2 cellular contexts compared by ENCODE assay signal in genomic region chr11:93733474-93733873, GRCh38.
A peak's percentile ranks its signal among the peaks of the same experiment; 100 is the strongest.
TF ChIP-seq lines count a peak whose summit lies in the region.

No MANE protein-coding gene starts in this region.

TF ChIP-seq in A549, 52 proteins besides CTCF, POLR2A, EP300 and RAD21:
- no peak for TF ChIP-seq PHF8 (IDR thresholded peaks at IDR 0.05; ENCODE audit: borderline replicate concordance, low read depth)
- peak; percentile 52; the same call in 1 of the 2 replicates for TF ChIP-seq POLR2AphosphoS2 (conservative IDR thresholded peaks at IDR 0.05; ENCODE audit: low read length)
- no peak for TF ChIP-seq EHMT2 (IDR thresholded peaks at IDR 0.05; ENCODE audit: low read depth)

TF ChIP-seq in H1, 55 proteins besides CTCF, POLR2A, EP300 and RAD21:
- TF ChIP-seq POLR2AphosphoS5 (IDR thresholded peaks at IDR 0.05; ENCODE audit: low read depth, low read length), result peak; percentile 67; the same call in 1 of the 2 replicates
- no peak for TF ChIP-seq MAFK (IDR thresholded peaks at IDR 0.05; ENCODE audit: low read depth, low read length)
